12 cellular contexts compared by ENCODE assay signal in genomic region chrX:77505227-77505626, GRCh38. TPM values are rescaled to one million over a fixed set of nuclear protein-coding genes. Genes with fewer than 3 reads are reported as not detected.
DNase-seq lines count a peak whose midpoint lies in the region; ATAC-seq, FAIRE-seq and TF ChIP-seq lines count a peak whose summit lies in the region.
"Had no signal": no experiment of that assay in that cellular context is flagged by ENCODE, and none has a peak within 500 bp of the region (broad histone marks: within the 10 kb centered on the region; RNA-seq: fewer than 3 reads in every experiment).

No MANE protein-coding gene starts in this region.

- H3K27me3 ChIP-seq in HepG2 (ENCODE audit: control insufficient read depth in 1 of 2, insufficient read depth in 2 of 2, low read length in 2 of 2): no peaks in the 10 kb centered on the region
- H3K27me3 ChIP-seq in esophagus squamous epithelium: no peaks in the 10 kb centered on the region
- H3K27me3 ChIP-seq: ascending aorta, tibial artery had no signal

- H3K27me3 Mint-ChIP-seq in activated B cell treated with CpG ODN at 0.5 μM for 24 hours: no peaks in the 10 kb centered on the region

- POLR2A ChIA-PET in activated B cell treated with CpG ODN at 0.5 μM for 24 hours (lab: Charles Lee): no interaction called here
- POLR2A ChIA-PET in HepG2 (lab: Yijun Ruan, JAX): no interaction called here

- no peak overlapping the region for H3K9ac ChIP-seq in HepG2 (ENCODE audit: insufficient read depth, low read depth, low read length)

- intact Hi-C loops in activated B cell treated with CpG ODN at 0.5 μM for 24 hours (cut with micrococcal nuclease): no loop called here
- intact Hi-C loops in HepG2 (cut with micrococcal nuclease; ENCODE audit: unreplicated experiment): no loop called here
- intact Hi-C loops in esophagus squamous epithelium (cut with DNase I): no loop called here

- no peaks in the 10 kb centered on the region; a peak in 1 of 5 replicates for H3K36me3 ChIP-seq in HepG2 (replicated peaks in 1 of 2; ENCODE audit: control insufficient read depth in 1 of 2, insufficient read depth in 2 of 2, low read length in 2 of 2)
- H3K36me3 ChIP-seq in esophagus squamous epithelium: peaks cover 0 to 33% (median 8%) of the 10 kb centered on the region in 3 donors

- no peak for FAIRE-seq in HepG2 (lab: Jason Lieb, UNC)

- DNase-seq in CD1c-positive myeloid dendritic cell (ENCODE audit: extremely low spot score) (peak; percentile 7), GM04504 (ENCODE audit: low read depth) (peak; percentile 2), activated B cell treated with CpG ODN at 0.5 μM for 24 hours (no peak), HepG2 (ENCODE audit: low spot score) (peak; percentile 3), esophagus squamous epithelium (lab: John Stamatoyannopoulos, UW) (no peak), DMS79 (lab: John Stamatoyannopoulos, UW) (no peak)
- DNase-seq in stimulated activated CD4-positive, alpha-beta T cell treated with anti-CD3 and anti-CD28 coated beads, Interleukin-4, amount 100 ng/mL, for 4 hours: no peak
- DNase-seq: tibial artery had no signal

- no peaks in the 10 kb centered on the region for H3K4me1 ChIP-seq in HepG2 (ENCODE audit: insufficient read depth, low read length)
- no peaks in the 10 kb centered on the region for H3K4me1 ChIP-seq in esophagus squamous epithelium
- H3K4me1 ChIP-seq: ascending aorta had no signal

- no peak overlapping the region for H3K27ac ChIP-seq in HepG2 (ENCODE audit: extremely low read length, insufficient read depth, low read length)
- no peak overlapping the region for H3K27ac ChIP-seq in esophagus squamous epithelium
- H3K27ac ChIP-seq: ascending aorta, tibial artery had no signal

- TF ChIP-seq CTCF in activated B cell treated with CpG ODN at 0.5 μM for 24 hours (IDR thresholded peaks at IDR 0.05) (no peak), HepG2 (CRISPR knock-in tag; IDR thresholded peaks at IDR 0.05) (no peak), esophagus squamous epithelium (IDR thresholded peaks at IDR 0.05) (no peak)

- in situ Hi-C loops in HepG2 (cut with HindIII; ENCODE audit: extremely low pct_ligation_motif_present, low pct_unique_long_range_greater_than_20kb): no loop called here

- no TSS peak for BruUV-seq in HepG2 (replicated peaks; lab: Mats Ljungman, UMichigan)

- no peaks in the 10 kb centered on the region for H3K9me3 Mint-ChIP-seq in activated B cell treated with CpG ODN at 0.5 μM for 24 hours

- ATAC-seq in activated B cell treated with CpG ODN at 0.5 μM for 24 hours (ENCODE audit: low read depth) (no peak), HepG2 (no peak), GM18867 (IDR thresholded peaks at IDR 0.05; ENCODE audit: unreplicated experiment) (no peak)

- no peak overlapping the region for H3K4me3 ChIP-seq in HepG2 (replicated peaks in 1 of 3; ENCODE audit: insufficient read depth in 1 of 3, low read depth in 2 of 3, low read length in 3 of 3)
- H3K4me3 ChIP-seq in esophagus squamous epithelium: no peak overlapping the region
- H3K4me3 ChIP-seq: ascending aorta, tibial artery had no signal

- WGBS in HepG2 (ENCODE audit: low lambda C conversion rate): 93% methylated on average over 2 of the region's 2 CpGs
- WGBS in esophagus squamous epithelium, 2 donors: 65 to 77% methylated on average over 2 of the region's 2 CpGs

- TF ChIP-seq RAD21 in HepG2 (CRISPR knock-in tag; IDR thresholded peaks at IDR 0.05): no peak

- peaks cover 33% of the 10 kb centered on the region for H3K36me3 Mint-ChIP-seq in activated B cell treated with CpG ODN at 0.5 μM for 24 hours (ENCODE audit: low read depth)

- peaks cover 4% of the 10 kb centered on the region for H3K4me1 Mint-ChIP-seq in activated B cell treated with CpG ODN at 0.5 μM for 24 hours

- peak overlapping the region; percentile 30 for H3K27ac Mint-ChIP-seq in activated B cell treated with CpG ODN at 0.5 μM for 24 hours

- no peaks in the 10 kb centered on the region for H4K20me1 ChIP-seq in HepG2 (ENCODE audit: insufficient read depth, low read length)

- TF ChIP-seq POLR2A in HepG2 (IDR thresholded peaks at IDR 0.05; ENCODE audit: insufficient read depth in 1 of 2, low read depth in 2 of 2, low read length in 2 of 2) (no peak), esophagus squamous epithelium (IDR thresholded peaks at IDR 0.05) (no peak)

- no peaks in the 10 kb centered on the region for H3K79me2 ChIP-seq in HepG2 (ENCODE audit: insufficient read depth, low read length)

- no peak overlapping the region for H2AFZ ChIP-seq in HepG2 (ENCODE audit: low read length)

- CTCF ChIA-PET in activated B cell treated with CpG ODN at 0.5 μM for 24 hours (lab: Charles Lee): no interaction called here
- CTCF ChIA-PET in HepG2 (lab: Yijun Ruan, JAX; ENCODE audit: low intra/inter-chr PET ratio, low total read pairs): no interaction called here

- no peak overlapping the region for H3K4me3 Mint-ChIP-seq in activated B cell treated with CpG ODN at 0.5 μM for 24 hours

- TF ChIP-seq EP300 in HepG2 (IDR thresholded peaks at IDR 0.05; ENCODE audit: low read depth in 2 of 2, low read length in 2 of 2): no peak
- TF ChIP-seq EP300 in HepG2 (CRISPR knock-in tag; IDR thresholded peaks at IDR 0.05; ENCODE audit: borderline replicate concordance): no peak

- no peak overlapping the region for H3K4me2 ChIP-seq in HepG2 (ENCODE audit: low read depth, low read length)

- H3K9me3 ChIP-seq in HepG2 (ENCODE audit: low read length): no peaks in the 10 kb centered on the region
- H3K9me3 ChIP-seq in esophagus squamous epithelium: no peaks in the 10 kb centered on the region
- H3K9me3 ChIP-seq: ascending aorta, tibial artery had no signal

TF ChIP-seq in HepG2, 621 proteins besides CTCF, POLR2A, EP300 and RAD21:
- TF ChIP-seq ZNF768 (CRISPR knock-in tag; IDR thresholded peaks at IDR 0.05) (no peak), ELF3 (CRISPR knock-in tag; IDR thresholded peaks at IDR 0.05) (0 out of 2 replicates have a peak, but pooled peaks have one; percentile 32)

RNA-seq across cellular contexts. Expression of gene FGF16, which starts 58.0 kb away (rescaled TPM):
- total RNA-seq in activated B cell treated with CpG ODN at 0.5 μM for 24 hours: not detected in 2 replicates
- not detected in 2 replicates for total RNA-seq in HepG2 (2016; rRNA removed; fragmentation: Illumina TruSeq; extraction: Trizol)
- total RNA-seq in HepG2 (2016; cell fraction: cytosol; rRNA removed; fragmentation: Illumina TruSeq; extraction: Trizol; ENCODE audit: low read depth): not detected in 2 replicates
- total RNA-seq in HepG2 (2016; cell fraction: insoluble cytoplasmic fraction; rRNA removed; fragmentation: Illumina TruSeq; extraction: Trizol): not detected in 2 replicates
- not detected in 2 replicates for total RNA-seq in HepG2 (2016; cell fraction: membrane; rRNA removed; fragmentation: Illumina TruSeq; extraction: Trizol)
- not detected in 2 replicates for total RNA-seq in HepG2 (2016; cell fraction: nucleus; rRNA removed; fragmentation: Illumina TruSeq; extraction: Trizol)
- not detected in 2 replicates for polyA plus RNA-seq in HepG2 (2011; rRNA removed)
- polyA plus RNA-seq in HepG2 (2011; cell fraction: cytosol; rRNA removed): not detected in 2 replicates
- not detected in 2 replicates for polyA plus RNA-seq in HepG2 (2011; cell fraction: nucleus; rRNA removed)
- not detected in 2 replicates for polyA plus RNA-seq in HepG2 (2012)
- polyA plus RNA-seq in HepG2 (2016; cell fraction: cytosol; fragmentation: Illumina TruSeq; extraction: Trizol; ENCODE audit: low read depth): not detected in 2 replicates
- polyA plus RNA-seq in HepG2 (2016; cell fraction: insoluble cytoplasmic fraction; fragmentation: Illumina TruSeq; extraction: Trizol; ENCODE audit: low read depth): not detected in 2 replicates
- not detected in 2 replicates for polyA plus RNA-seq in HepG2 (2016; cell fraction: membrane; fragmentation: Illumina TruSeq; extraction: Trizol; ENCODE audit: low read depth)
- not detected in 2 replicates for polyA plus RNA-seq in HepG2 (2016; cell fraction: nucleus; fragmentation: Illumina TruSeq; extraction: Trizol; ENCODE audit: insufficient read depth, low read depth)
- polyA minus RNA-seq in HepG2 (2011; rRNA and poly(A)+ RNA removed; ENCODE audit: low replicate concordance): not detected in 2 replicates
- polyA minus RNA-seq in HepG2 (2011; cell fraction: cytosol; rRNA and poly(A)+ RNA removed): not detected in 2 replicates
- polyA minus RNA-seq in HepG2 (2011; cell fraction: nucleus; rRNA and poly(A)+ RNA removed): not detected in 2 replicates
- total RNA-seq in esophagus squamous epithelium: not detected
- total RNA-seq: ascending aorta, NCI-H460 had no signal
- polyA plus RNA-seq: esophagus had no signal

Comparison
In these comparisons a context has a peak if more than half of its experiments do, and no peak if none do; other contexts are left out.
1. DNase-seq: peak in CD1c-positive myeloid dendritic cell (single experiment), GM04504 (single experiment) and HepG2 (single experiment); none in activated B cell treated with CpG ODN at 0.5 μM for 24 hours (single experiment), esophagus squamous epithelium (single experiment), stimulated activated CD4-positive, alpha-beta T cell treated with anti-CD3 and anti-CD28 coated beads, Interleukin-4, amount 100 ng/mL, for 4 hours (0 of 2) and DMS79 (single experiment).